Comparison of ENCODE assay signal across 11 cellular contexts in the genomic region with DNA sequence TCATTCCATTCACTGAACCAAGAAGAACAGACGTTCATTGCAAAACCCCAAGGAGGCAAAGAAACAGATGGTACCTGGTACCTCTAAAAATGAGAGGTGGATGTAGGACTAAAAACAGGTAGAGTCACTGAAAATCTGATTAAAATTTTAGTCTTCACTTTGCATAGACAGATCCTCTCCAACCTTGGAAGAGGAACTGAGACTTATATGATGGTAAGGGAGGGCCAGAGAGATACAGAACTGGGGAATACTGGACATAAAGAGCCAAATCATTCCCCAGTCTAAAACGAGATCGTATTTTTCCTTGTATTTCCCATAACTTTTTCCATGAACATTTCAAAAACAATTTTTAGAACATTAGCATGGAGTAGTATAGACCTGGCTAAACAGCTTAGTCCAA.
"Had no signal": no experiment of that assay in that cellular context is flagged by ENCODE, and none has a peak within 500 bp of the region (broad histone marks: within the 10 kb centered on the region; RNA-seq: fewer than 3 reads in every experiment).

No MANE protein-coding gene starts in this region.

- H3K36me3 ChIP-seq: HAP-1 had no signal

- H3K9ac ChIP-seq: GM23248 had no signal

- DNase-seq: GM23248, GOT3, H7, H9, HCEC 1CT, HFFc6 had no signal

- H3K4me1 ChIP-seq: HAP-1 had no signal

- H3K4me2 ChIP-seq: GM23338 had no signal

- FAIRE-seq: H1, H54 had no signal

- H2AFZ ChIP-seq: GM23248, GM23338 had no signal

- H3K4me3 ChIP-seq: GM23248, GM23338, HAP-1 had no signal

- ATAC-seq: GM23338, HCT116 had no signal

- H3K9me3 ChIP-seq: HAP-1 had no signal

- H3K27ac ChIP-seq: GM23248 had no signal
